Comparison of ENCODE assay signal across 20 cellular contexts in genomic region chr14:35867280-35867629, GRCh38. TPM values are rescaled to one million over a fixed set of nuclear protein-coding genes. Genes with fewer than 3 reads are reported as not detected.
DNase-seq lines count a peak whose midpoint lies in the region; ATAC-seq, FAIRE-seq and TF ChIP-seq lines count a peak whose summit lies in the region.
"Had no signal": no experiment of that assay in that cellular context is flagged by ENCODE, and none has a peak within 500 bp of the region (broad histone marks: within the 10 kb centered on the region; RNA-seq: fewer than 3 reads in every experiment).

No MANE protein-coding gene starts in this region.

- ATAC-seq in SK-N-SH treated with all-trans-retinoic acid at 6 μM for 48 hours, result peak; percentile 77
- ATAC-seq in GM19328 (IDR thresholded peaks at IDR 0.05; ENCODE audit: unreplicated experiment), result no peak
- ATAC-seq: CD8-positive, alpha-beta T cell had no signal

- no peaks in the 10 kb centered on the region for H3K79me2 ChIP-seq in GM23248 (ENCODE audit: insufficient read depth)

- no peaks in the 10 kb centered on the region; the same call in 1 of the 2 replicates for H3K9me2 ChIP-seq in GM23248 (ENCODE audit: insufficient read depth)

- no peaks in the 10 kb centered on the region for H3K27me3 Mint-ChIP-seq in osteocyte (ENCODE audit: unreplicated experiment)
- H3K27me3 Mint-ChIP-seq in CD4-positive, alpha-beta memory T cell, result no peaks in the 10 kb centered on the region

- H3K36me3 Mint-ChIP-seq in osteocyte (ENCODE audit: unreplicated experiment), result peaks cover 41% of the 10 kb centered on the region
- H3K36me3 Mint-ChIP-seq in CD4-positive, alpha-beta memory T cell, result peaks cover 44 to 47% of the 10 kb centered on the region in 2 donors

- H3K9me3 Mint-ChIP-seq in osteocyte (ENCODE audit: unreplicated experiment), result no peaks in the 10 kb centered on the region
- H3K9me3 Mint-ChIP-seq in CD4-positive, alpha-beta memory T cell, result no peaks in the 10 kb centered on the region
- H3K9me3 Mint-ChIP-seq: CD8-positive, alpha-beta T cell had no signal

- H3K27ac ChIP-seq in GM23248, result no peak overlapping the region
- H3K27ac ChIP-seq in CD4-positive, alpha-beta memory T cell (ENCODE audit: low read depth, low read length), result no peak overlapping the region
- H3K27ac ChIP-seq: KMS-11 had no signal

- H3K36me3 ChIP-seq in GM23248 (ENCODE audit: low read depth), result 0 out of 2 replicates have a peak, but pooled peaks cover 8% of the 10 kb centered on the region
- H3K36me3 ChIP-seq in CD4-positive, alpha-beta memory T cell (ENCODE audit: insufficient read depth, low read length), result no peaks in the 10 kb centered on the region

- no peak overlapping the region for H3K4me3 ChIP-seq in GM23248
- no peak overlapping the region for H3K4me3 ChIP-seq in CD4-positive, alpha-beta memory T cell (ENCODE audit: low read length in 2 of 2)

- no peak overlapping the region for H2AFZ ChIP-seq in GM23248

- H3F3A ChIP-seq in GM23248 (ENCODE audit: insufficient read depth), result no peaks in the 10 kb centered on the region

- peaks cover 20% of the 10 kb centered on the region for H3K4me1 Mint-ChIP-seq in osteocyte (ENCODE audit: unreplicated experiment)
- no peaks in the 10 kb centered on the region for H3K4me1 Mint-ChIP-seq in CD4-positive, alpha-beta memory T cell

- CTCF ChIA-PET in CD4-positive, alpha-beta memory T cell (lab: Charles Lee; ENCODE audit: partially characterized antibody), result interaction anchor here (0.9 kb wide), 1 partner anchor 12 kb away, joined by 3 read pairs; no protein-coding TSS in a partner anchor

- WGBS in GM23248 (ENCODE audit: low coverage in 1 of 2, low lambda C conversion rate in 2 of 2, missing lambda C conversion rate in 2 of 2), 2 experiments, result 94 to 98% methylated on average over 2 of the region's 2 CpGs

- no peaks in the 10 kb centered on the region for H3K9me3 ChIP-seq in GM23248 (ENCODE audit: low read depth)
- H3K9me3 ChIP-seq in CD4-positive, alpha-beta memory T cell (ENCODE audit: control insufficient read depth in 1 of 2, low read length in 2 of 2), result no peaks in the 10 kb centered on the region

- POLR2A ChIA-PET in CD4-positive, alpha-beta memory T cell (lab: Charles Lee; ENCODE audit: partially characterized antibody), result no interaction called here

- no peak overlapping the region for H3K9ac ChIP-seq in GM23248
- H3K9ac ChIP-seq: KMS-11 had no signal

- H3K4me2 ChIP-seq in GM23248 (ENCODE audit: unreplicated experiment), result no peak overlapping the region
- H3K4me2 ChIP-seq: KMS-11 had no signal

- H4K20me1 ChIP-seq in GM23248 (ENCODE audit: insufficient read depth), result no peaks in the 10 kb centered on the region

- intact Hi-C loops in CD4-positive, alpha-beta memory T cell (cut with micrococcal nuclease), result no loop called here

- H3K4me3 Mint-ChIP-seq in osteocyte (ENCODE audit: unreplicated experiment), result no peak overlapping the region
- H3K4me3 Mint-ChIP-seq in CD4-positive, alpha-beta memory T cell, result no peak overlapping the region
- H3K4me3 Mint-ChIP-seq: CD8-positive, alpha-beta T cell had no signal

- peaks cover 7% of the 10 kb centered on the region for H3K4me1 ChIP-seq in GM23248 (ENCODE audit: insufficient read depth)
- H3K4me1 ChIP-seq in CD4-positive, alpha-beta memory T cell (ENCODE audit: insufficient read depth, low read length), result no peaks in the 10 kb centered on the region

- no peak for FAIRE-seq in urothelium cell line (lab: Jason Lieb, UNC)
- FAIRE-seq: GM18507, H54 had no signal

- peak overlapping the region; percentile 52 for H3K27ac Mint-ChIP-seq in osteocyte (ENCODE audit: unreplicated experiment)
- no peak overlapping the region for H3K27ac Mint-ChIP-seq in CD4-positive, alpha-beta memory T cell
- H3K27ac Mint-ChIP-seq: CD8-positive, alpha-beta T cell had no signal

- in situ Hi-C loops in GM23248 (cut with MboI), result no loop called here

- no peaks in the 10 kb centered on the region for H3K27me3 ChIP-seq in GM23248 (replicated peaks; ENCODE audit: insufficient read depth)
- H3K27me3 ChIP-seq in CD4-positive, alpha-beta memory T cell (ENCODE audit: insufficient read depth, low read length), result no peaks in the 10 kb centered on the region

- TF ChIP-seq CTCF in osteocyte (IDR thresholded peaks at IDR 0.05), result no peak

- DNase-seq in GM23248 (peak; percentile 24), dermis blood vessel endothelial cell (peak; percentile 52), osteocyte (ENCODE audit: extremely low spot score, unreplicated experiment) (no peak), urothelium cell line (ENCODE audit: low spot score) (no peak), NCI-H2196 (lab: John Stamatoyannopoulos, UW; ENCODE audit: unreplicated experiment) (no peak)
- no peak for DNase-seq in CD4-positive, alpha-beta memory T cell
- DNase-seq: Calu3; CD8-positive, alpha-beta T cell; NCI-H1417 treated with DMSO at 0.1 percent for 48 hours; NCI-H187 treated with DMSO at 0.1 percent for 48 hours; NCI-H226; NCI-H524; NCI-H82; OCI-M1; SHP77 had no signal

TF ChIP-seq in SK-N-SH treated with all-trans-retinoic acid at 6 μM for 48 hours, 23 proteins besides CTCF, POLR2A, EP300 and RAD21:
- no peak for TF ChIP-seq TSHZ2 (CRISPR knock-in tag; IDR thresholded peaks at IDR 0.05)
- no peak for TF ChIP-seq ZC3H10 (CRISPR knock-in tag; IDR thresholded peaks at IDR 0.05)
- TF ChIP-seq CREB5 (CRISPR knock-in tag; IDR thresholded peaks at IDR 0.05; ENCODE audit: low read depth), result no peak
- no peak for TF ChIP-seq TOX (CRISPR knock-in tag; IDR thresholded peaks at IDR 0.05; ENCODE audit: borderline replicate concordance)
- no peak for TF ChIP-seq CSDC2 (CRISPR knock-in tag; IDR thresholded peaks at IDR 0.05)

RNA-seq across cellular contexts. Expression of gene BRMS1L, which starts 41.1 kb away (rescaled TPM):
- 5.6 and 6.6 TPM in 2 replicates for total RNA-seq in GM23248 (2014; rRNA removed; shearing (Covaris generic))
- 9.5 and 9.9 TPM in 2 replicates for polyA plus RNA-seq in GM23248 (2016; fragmentation: Nextera tagmentation; extraction: Ambion mirVana)
- 2.9 and 10.8 TPM in 2 replicates for total RNA-seq in dermis blood vessel endothelial cell
- total RNA-seq in osteocyte, result 13.5 and 14.2 TPM in 2 replicates
- 1 to 10 TPM; 5.3 to 9.7 TPM for total RNA-seq in CD4-positive, alpha-beta memory T cell
- 1 to 10 TPM; 3.1 to 5.9 TPM for polyA plus RNA-seq in CD4-positive, alpha-beta memory T cell

RNA-seq across cellular contexts. Expression of gene RALGAPA1, which starts 58.2 kb away (rescaled TPM):
- 15.3 and 22.2 TPM in 2 replicates for total RNA-seq in GM23248 (2014; rRNA removed; shearing (Covaris generic))
- 7.5 and 9.5 TPM in 2 replicates for polyA plus RNA-seq in GM23248 (2016; fragmentation: Nextera tagmentation; extraction: Ambion mirVana)
- total RNA-seq in dermis blood vessel endothelial cell (24.6 and 44.1 TPM in 2 replicates), osteocyte (47.9 and 52.6 TPM in 2 replicates)
- total RNA-seq in CD4-positive, alpha-beta memory T cell, result 10 to 100 TPM; 64.7 to 66.0 TPM
- 10 to 100 TPM; 15.1 to 21.1 TPM for polyA plus RNA-seq in CD4-positive, alpha-beta memory T cell

Comparison
In these comparisons a context has a peak if more than half of its experiments do, and no peak if none do; other contexts are left out.
1. DNase-seq: peak in GM23248 (single experiment) and dermis blood vessel endothelial cell (single experiment); none in osteocyte (single experiment), urothelium cell line (single experiment), NCI-H2196 (single experiment) and CD4-positive, alpha-beta memory T cell (0 of 5).